9 cellular contexts compared by ENCODE assay signal in the genomic region with DNA sequence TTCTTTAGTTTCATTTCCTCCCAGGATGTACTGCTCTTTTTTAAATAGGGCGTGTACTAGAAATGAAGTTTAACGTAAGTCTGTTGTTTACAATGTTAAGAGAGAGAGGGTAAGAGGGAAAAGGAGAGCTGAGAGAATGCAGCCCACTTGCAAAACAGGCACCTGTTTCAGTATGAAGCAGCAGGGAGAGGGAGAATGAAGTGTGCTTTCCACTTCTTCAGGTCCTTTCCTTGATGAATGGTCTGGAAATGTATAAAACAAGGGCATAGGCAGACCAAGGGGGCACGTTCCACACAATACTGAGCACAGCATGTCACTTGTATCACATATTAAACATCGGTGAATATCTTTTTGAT. TPM values are rescaled to one million over a fixed set of nuclear protein-coding genes. Genes with fewer than 3 reads are reported as not detected.
A peak's percentile ranks its signal among the peaks of the same experiment; 100 is the strongest.
DNase-seq lines count a peak whose midpoint lies in the region; ATAC-seq, FAIRE-seq and TF ChIP-seq lines count a peak whose summit lies in the region.
"Had no signal": no experiment of that assay in that cellular context is flagged by ENCODE, and none has a peak within 500 bp of the region (broad histone marks: within the 10 kb centered on the region; RNA-seq: fewer than 3 reads in every experiment).

No MANE protein-coding gene starts in this region.

- no peak overlapping the region; the same call in 1 of the 2 replicates for H3K9ac ChIP-seq in KMS-11

- DNase-seq in CD14-positive monocyte (ENCODE audit: low spot score) (no peak), GM19240 (ENCODE audit: insufficient read length, low spot score) (peak; percentile 23), HTR-8/SVneo (ENCODE audit: insufficient read length, low spot score) (no peak), posterior cingulate gyrus (no peak), cerebellum (ENCODE audit: low spot score) (no peak)
- DNase-seq in activated naive CD4-positive, alpha-beta T cell treated with anti-CD3 and anti-CD28 coated beads, Interleukin-2, amount 50 U/mL, for 72 hours (ENCODE audit: low spot score in 2 of 2): peak in 1 of 2 donors; percentile 42
- DNase-seq in stimulated activated effector memory CD8-positive, alpha-beta T cell treated with anti-CD3 and anti-CD28 coated beads, Interleukin-12 subunit alpha, Interleukin-12 subunit beta, amount 100 ng/mL, for 72 hours (ENCODE audit: low spot score in 2 of 2): no peak
- DNase-seq: right lobe of liver had no signal

- H3K27ac Mint-ChIP-seq in CD14-positive monocyte: peak overlapping the region; percentile 84 to 93 (median 90)
- H3K27ac Mint-ChIP-seq in activated naive CD4-positive, alpha-beta T cell treated with anti-CD3 and anti-CD28 coated beads, Interleukin-2, amount 50 U/mL, for 72 hours: peak overlapping the region; percentile 99 to 100
- H3K27ac Mint-ChIP-seq in stimulated activated effector memory CD8-positive, alpha-beta T cell treated with anti-CD3 and anti-CD28 coated beads, Interleukin-12 subunit alpha, Interleukin-12 subunit beta, amount 100 ng/mL, for 72 hours: peak overlapping the region; percentile 94

- H3K9me3 Mint-ChIP-seq in CD14-positive monocyte: peaks cover 0 to 3% (median 0%) of the 10 kb centered on the region in 7 donors
- H3K9me3 Mint-ChIP-seq in activated naive CD4-positive, alpha-beta T cell treated with anti-CD3 and anti-CD28 coated beads, Interleukin-2, amount 50 U/mL, for 72 hours: no peaks in the 10 kb centered on the region
- no peaks in the 10 kb centered on the region for H3K9me3 Mint-ChIP-seq in stimulated activated effector memory CD8-positive, alpha-beta T cell treated with anti-CD3 and anti-CD28 coated beads, Interleukin-12 subunit alpha, Interleukin-12 subunit beta, amount 100 ng/mL, for 72 hours

- H3K36me3 ChIP-seq in KMS-11 (ENCODE audit: insufficient read depth): no peaks in the 10 kb centered on the region
- H3K36me3 ChIP-seq: right lobe of liver had no signal

- no peaks in the 10 kb centered on the region for H3K36me3 Mint-ChIP-seq in CD14-positive monocyte
- peaks cover 22 to 45% of the 10 kb centered on the region in 2 donors for H3K36me3 Mint-ChIP-seq in activated naive CD4-positive, alpha-beta T cell treated with anti-CD3 and anti-CD28 coated beads, Interleukin-2, amount 50 U/mL, for 72 hours
- peaks cover 60% of the 10 kb centered on the region for H3K36me3 Mint-ChIP-seq in stimulated activated effector memory CD8-positive, alpha-beta T cell treated with anti-CD3 and anti-CD28 coated beads, Interleukin-12 subunit alpha, Interleukin-12 subunit beta, amount 100 ng/mL, for 72 hours

- TF ChIP-seq CTCF in CD14-positive monocyte (IDR thresholded peaks at IDR 0.05): no peak
- no peak for TF ChIP-seq CTCF in KMS-11 (conservative IDR thresholded peaks at IDR 0.05; ENCODE audit: low read depth, low read length)

- H4K20me1 ChIP-seq in KMS-11 (ENCODE audit: insufficient read depth): no peaks in the 10 kb centered on the region

- intact Hi-C loops in CD14-positive monocyte (cut with micrococcal nuclease): loop anchor here (5.0 to 10.0 kb wide), 2 partner anchors 40 to 92 kb away; no protein-coding TSS in a partner anchor
- intact Hi-C loops in posterior cingulate gyrus (cut with DNase I): no loop called here

- peaks cover 65% of the 10 kb centered on the region for H3K4me1 Mint-ChIP-seq in CD14-positive monocyte
- peaks cover 31% of the 10 kb centered on the region for H3K4me1 Mint-ChIP-seq in stimulated activated effector memory CD8-positive, alpha-beta T cell treated with anti-CD3 and anti-CD28 coated beads, Interleukin-12 subunit alpha, Interleukin-12 subunit beta, amount 100 ng/mL, for 72 hours

- ATAC-seq in activated naive CD4-positive, alpha-beta T cell treated with anti-CD3 and anti-CD28 coated beads, Interleukin-2, amount 50 U/mL, for 72 hours: peak; percentile 21 to 47
- ATAC-seq in stimulated activated effector memory CD8-positive, alpha-beta T cell treated with anti-CD3 and anti-CD28 coated beads, Interleukin-12 subunit alpha, Interleukin-12 subunit beta, amount 100 ng/mL, for 72 hours: peak; percentile 51

- peaks cover 47% of the 10 kb centered on the region for H3K4me1 ChIP-seq in KMS-11 (ENCODE audit: low read depth, poor library complexity, severe bottlenecking)

- no peak overlapping the region for H2AFZ ChIP-seq in KMS-11 (ENCODE audit: low read depth)

- H3K27ac ChIP-seq in KMS-11: peak overlapping the region; percentile 52

- peaks cover 4% of the 10 kb centered on the region; the same call in 1 of the 2 replicates for H3K27me3 ChIP-seq in KMS-11 (ENCODE audit: insufficient read depth, low read depth)

- peaks cover 2 to 16% (median 10%) of the 10 kb centered on the region in 3 donors for H3K27me3 Mint-ChIP-seq in CD14-positive monocyte (ENCODE audit: low read depth in 3 of 3)

- peak overlapping the region; percentile 98 for H3K4me2 ChIP-seq in KMS-11

- H3K4me3 Mint-ChIP-seq in CD14-positive monocyte: peak overlapping the region; percentile 95 to 99
- H3K4me3 Mint-ChIP-seq in stimulated activated effector memory CD8-positive, alpha-beta T cell treated with anti-CD3 and anti-CD28 coated beads, Interleukin-12 subunit alpha, Interleukin-12 subunit beta, amount 100 ng/mL, for 72 hours: no peak overlapping the region

- no peak overlapping the region for H3K4me3 ChIP-seq in KMS-11 (IDR thresholded peaks at IDR 0.05; ENCODE audit: insufficient read depth, low read depth, low read length)

- peaks cover 25% of the 10 kb centered on the region for H3K79me2 ChIP-seq in KMS-11 (ENCODE audit: insufficient read depth, low read depth)

- FAIRE-seq in HTR-8/SVneo (lab: Jason Lieb, UNC): no peak

RNA-seq across cellular contexts. Expression of gene KCNA3, which starts 2.0 kb away (rescaled TPM):
- 1 to 10 TPM; 5.6 to 7.7 TPM for polyA plus RNA-seq in CD14-positive monocyte
- 10 to 100 TPM in 1 of 2 donors, 1 to 10 TPM in 1; 9.1 to 34.7 TPM for total RNA-seq in activated naive CD4-positive, alpha-beta T cell treated with anti-CD3 and anti-CD28 coated beads, Interleukin-2, amount 50 U/mL, for 72 hours
- 15.2 TPM for total RNA-seq in cerebellum
